ENCODE assay signal across 1 cellular context in the genomic region with DNA sequence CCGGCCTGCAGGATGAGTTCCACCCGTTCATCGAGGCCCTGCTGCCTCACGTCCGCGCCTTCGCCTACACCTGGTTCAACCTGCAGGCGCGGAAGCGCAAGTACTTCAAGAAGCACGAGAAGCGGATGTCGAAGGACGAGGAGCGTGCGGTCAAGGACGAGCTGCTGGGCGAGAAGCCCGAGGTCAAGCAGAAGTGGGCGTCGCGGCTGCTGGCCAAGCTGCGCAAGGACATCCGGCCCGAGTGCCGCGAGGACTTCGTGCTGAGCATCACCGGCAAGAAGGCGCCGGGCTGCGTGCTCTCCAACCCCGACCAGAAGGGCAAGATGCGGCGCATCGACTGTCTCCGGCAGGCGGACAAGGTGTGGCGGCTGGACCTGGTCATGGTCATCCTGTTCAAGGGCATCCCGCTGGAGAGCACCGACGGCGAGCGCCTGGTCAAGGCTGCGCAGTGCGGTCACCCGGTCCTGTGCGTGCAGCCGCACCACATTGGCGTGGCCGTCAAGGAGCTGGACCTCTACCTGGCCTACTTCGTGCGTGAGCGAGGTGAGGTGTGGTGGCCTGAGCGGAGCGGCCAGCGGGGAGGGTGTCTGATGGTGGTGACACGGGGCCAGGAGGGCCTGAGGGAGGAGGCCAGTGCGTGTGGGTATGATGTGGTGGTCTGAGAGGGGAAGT.
TF ChIP-seq lines count a peak whose summit lies in the region.

No MANE protein-coding gene starts in this region.

TF ChIP-seq in K562, 482 proteins besides CTCF, POLR2A, EP300 and RAD21:
- no peak for TF ChIP-seq ZNF175 (CRISPR knock-in tag; IDR thresholded peaks at IDR 0.05; ENCODE audit: low read depth)
- peak; percentile 51; the same call in 1 of the 2 replicates for TF ChIP-seq POLR2G (IDR thresholded peaks at IDR 0.05; ENCODE audit: low read depth, low read length)
- TF ChIP-seq ZBTB33 (CRISPR knock-in tag; IDR thresholded peaks at IDR 0.05), result peak; percentile 90
